1 cellular context compared by ENCODE assay signal in genomic region chr20:51828762-51829161, GRCh38.
TF ChIP-seq lines count a peak whose summit lies in the region.

No MANE protein-coding gene starts in this region.

TF ChIP-seq in H1, 55 proteins besides CTCF, POLR2A, EP300 and RAD21 (continued from another document):
- TF ChIP-seq CHD7 (IDR thresholded peaks at IDR 0.05; ENCODE audit: insufficient replicate concordance, low read length) (no peak), SP2 (IDR thresholded peaks at IDR 0.05; ENCODE audit: low read length) (no peak), MAX (IDR thresholded peaks at IDR 0.05) (no peak), YY1 (IDR thresholded peaks at IDR 0.05; ENCODE audit: low read depth, low read length) (no peak), TAF7 (optimal IDR thresholded peaks at IDR 0.05; ENCODE audit: borderline replicate concordance, low read depth, low read length) (no peak), GTF2F1 (IDR thresholded peaks at IDR 0.05; ENCODE audit: borderline replicate concordance, low read depth, low read length) (no peak), SUZ12 (IDR thresholded peaks at IDR 0.05; ENCODE audit: low read length) (no peak)
